8 cellular contexts compared by ENCODE assay signal in genomic region chr7:5139998-5140397, GRCh38. TPM values are rescaled to one million over a fixed set of nuclear protein-coding genes. Genes with fewer than 3 reads are reported as not detected.
DNase-seq lines count a peak whose midpoint lies in the region; ATAC-seq and TF ChIP-seq lines count a peak whose summit lies in the region.

No MANE protein-coding gene starts in this region.

- H3K27ac ChIP-seq in DOHH2 (ENCODE audit: low read depth, low read length): no peak overlapping the region

- no peaks in the 10 kb centered on the region for H3K36me3 ChIP-seq in DOHH2 (ENCODE audit: control insufficient read depth, low read length)

- H3K4me1 ChIP-seq in DOHH2 (ENCODE audit: control insufficient read depth, low read length): peaks cover 11% of the 10 kb centered on the region

- POLR2A ChIA-PET in activated CD4-positive, alpha-beta memory T cell treated with anti-CD3 and anti-CD28 coated beads, Interleukin-2, amount 10 ng/mL, durations not matched to agents 7 days and 5 days (lab: Charles Lee): no interaction called here

- H3K27me3 Mint-ChIP-seq in activated CD4-positive, alpha-beta memory T cell treated with anti-CD3 and anti-CD28 coated beads, Interleukin-2, amount 10 ng/mL, durations not matched to agents 7 days and 5 days: peaks cover 12% of the 10 kb centered on the region
- peaks cover 22% of the 10 kb centered on the region for H3K27me3 Mint-ChIP-seq in stimulated activated memory B cell treated with anti-CD40 and anti-IgM and Interleukin-4, amounts not matched to agents 10 μg/mL and 1 μg/mL and 100 μg/mL, for 72 hours

- no peaks in the 10 kb centered on the region for H3K9me3 ChIP-seq in DOHH2 (ENCODE audit: control insufficient read depth, insufficient read depth, low read length)

- H3K4me3 ChIP-seq in DOHH2 (ENCODE audit: low read length): no peak overlapping the region

- H3K27me3 ChIP-seq in DOHH2 (ENCODE audit: control insufficient read depth, low read length): peaks cover 10% of the 10 kb centered on the region

- CTCF ChIA-PET in activated CD4-positive, alpha-beta memory T cell treated with anti-CD3 and anti-CD28 coated beads, Interleukin-2, amount 10 ng/mL, durations not matched to agents 7 days and 5 days (lab: Charles Lee): interaction anchor here (0.7 to 2.2 kb wide), 4 partner anchors 10 to 29 kb away, joined by 3 to 12 read pairs (median 4); no protein-coding TSS in a partner anchor

- no peak overlapping the region for H3K4me2 ChIP-seq in DOHH2 (ENCODE audit: low read length)

- H3K79me2 ChIP-seq in DOHH2 (ENCODE audit: control insufficient read depth, low read length): no peaks in the 10 kb centered on the region

- TF ChIP-seq CTCF in DOHH2 (IDR thresholded peaks at IDR 0.05; ENCODE audit: low read depth, low read length, poor library complexity, severe bottlenecking): peak; percentile 76

- no peak for ATAC-seq in GM21360 (IDR thresholded peaks at IDR 0.05; ENCODE audit: unreplicated experiment)
- no peak for ATAC-seq in stimulated activated memory B cell treated with anti-CD40 and anti-IgM and Interleukin-4, amounts not matched to agents 10 μg/mL and 1 μg/mL and 100 μg/mL, for 72 hours
- no peak for ATAC-seq in GM18867 (IDR thresholded peaks at IDR 0.05; ENCODE audit: unreplicated experiment)

- no peak overlapping the region for H3K27ac Mint-ChIP-seq in activated CD4-positive, alpha-beta memory T cell treated with anti-CD3 and anti-CD28 coated beads, Interleukin-2, amount 10 ng/mL, durations not matched to agents 7 days and 5 days
- H3K27ac Mint-ChIP-seq in stimulated activated memory B cell treated with anti-CD40 and anti-IgM and Interleukin-4, amounts not matched to agents 10 μg/mL and 1 μg/mL and 100 μg/mL, for 72 hours: no peak overlapping the region

- no peaks in the 10 kb centered on the region for H3F3A ChIP-seq in DOHH2 (ENCODE audit: control insufficient read depth, insufficient read depth)

- H3K36me3 Mint-ChIP-seq in activated CD4-positive, alpha-beta memory T cell treated with anti-CD3 and anti-CD28 coated beads, Interleukin-2, amount 10 ng/mL, durations not matched to agents 7 days and 5 days (ENCODE audit: low read depth): no peaks in the 10 kb centered on the region
- H3K36me3 Mint-ChIP-seq in stimulated activated memory B cell treated with anti-CD40 and anti-IgM and Interleukin-4, amounts not matched to agents 10 μg/mL and 1 μg/mL and 100 μg/mL, for 72 hours: no peaks in the 10 kb centered on the region

- H4K20me1 ChIP-seq in DOHH2 (ENCODE audit: control insufficient read depth, insufficient read depth, low read depth, low read length): no peaks in the 10 kb centered on the region

- H3K4me1 Mint-ChIP-seq in activated CD4-positive, alpha-beta memory T cell treated with anti-CD3 and anti-CD28 coated beads, Interleukin-2, amount 10 ng/mL, durations not matched to agents 7 days and 5 days: peaks cover 14% of the 10 kb centered on the region
- peaks cover 8% of the 10 kb centered on the region for H3K4me1 Mint-ChIP-seq in stimulated activated memory B cell treated with anti-CD40 and anti-IgM and Interleukin-4, amounts not matched to agents 10 μg/mL and 1 μg/mL and 100 μg/mL, for 72 hours

- H3K9me2 ChIP-seq in DOHH2 (replicated peaks; ENCODE audit: control insufficient read depth, low read length): no peaks in the 10 kb centered on the region

- no peaks in the 10 kb centered on the region for H3K9me3 Mint-ChIP-seq in activated CD4-positive, alpha-beta memory T cell treated with anti-CD3 and anti-CD28 coated beads, Interleukin-2, amount 10 ng/mL, durations not matched to agents 7 days and 5 days
- no peaks in the 10 kb centered on the region for H3K9me3 Mint-ChIP-seq in stimulated activated memory B cell treated with anti-CD40 and anti-IgM and Interleukin-4, amounts not matched to agents 10 μg/mL and 1 μg/mL and 100 μg/mL, for 72 hours

- H3K4me3 Mint-ChIP-seq in activated CD4-positive, alpha-beta memory T cell treated with anti-CD3 and anti-CD28 coated beads, Interleukin-2, amount 10 ng/mL, durations not matched to agents 7 days and 5 days: no peak overlapping the region
- H3K4me3 Mint-ChIP-seq in stimulated activated memory B cell treated with anti-CD40 and anti-IgM and Interleukin-4, amounts not matched to agents 10 μg/mL and 1 μg/mL and 100 μg/mL, for 72 hours: no peak overlapping the region

- DNase-seq in HK-2 (ENCODE audit: unreplicated experiment) (peak; percentile 6), islet precursor cell (peak; percentile 67), NCI-H2029 treated with DMSO at 0.1 percent for 48 hours (lab: John Stamatoyannopoulos, UW) (no peak)
- peak; percentile 39 for DNase-seq in activated CD4-positive, alpha-beta memory T cell treated with anti-CD3 and anti-CD28 coated beads, Interleukin-2, amount 10 ng/mL, durations not matched to agents 7 days and 5 days

RNA-seq across cellular contexts. Expression of gene WIPI2, which starts 50.0 kb away (rescaled TPM):
- 10 to 100 TPM; 59.5 to 60.4 TPM for total RNA-seq in activated CD4-positive, alpha-beta memory T cell treated with anti-CD3 and anti-CD28 coated beads, Interleukin-2, amount 10 ng/mL, durations not matched to agents 7 days and 5 days
